9 cellular contexts compared by ENCODE assay signal in the genomic region with DNA sequence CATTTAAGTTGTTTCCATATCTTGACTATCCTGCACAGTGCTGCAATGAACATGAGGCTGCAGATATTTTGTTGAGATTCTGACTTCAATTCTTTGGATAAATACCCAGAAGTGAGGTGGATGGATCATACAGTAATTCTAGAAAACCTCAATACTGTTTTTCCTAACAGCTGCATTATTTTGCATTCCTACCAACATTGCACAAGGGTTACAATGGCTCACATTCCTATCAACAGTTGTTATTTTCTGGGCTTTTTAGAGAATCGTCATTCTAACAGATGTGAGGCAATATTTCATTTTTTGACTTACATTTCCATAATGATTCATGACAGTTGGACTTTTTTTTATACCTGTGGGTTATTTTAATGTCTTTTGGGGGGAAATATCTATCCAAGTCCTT.
"Had no signal": no experiment of that assay in that cellular context is flagged by ENCODE, and none has a peak within 500 bp of the region (broad histone marks: within the 10 kb centered on the region; RNA-seq: fewer than 3 reads in every experiment).

No MANE protein-coding gene starts in this region.

- H3K36me3 ChIP-seq: HAP-1 had no signal

- H3K27me3 Mint-ChIP-seq: IgD-negative memory B cell had no signal

- H2AFZ ChIP-seq: GM23248 had no signal

- H3K36me3 Mint-ChIP-seq: IgD-negative memory B cell had no signal

- H3K27ac Mint-ChIP-seq: HFFc6, IgD-negative memory B cell had no signal

- H3K4me1 ChIP-seq: HAP-1 had no signal

- H3K4me1 Mint-ChIP-seq: IgD-negative memory B cell had no signal

- DNase-seq: GM23248, GOT3, H7, HFFc6 had no signal

- H3K27ac ChIP-seq: GM23248, HL-60 had no signal

- H3K9ac ChIP-seq: GM23248 had no signal

- ATAC-seq: HCT116, HepG2 had no signal

- H3K4me3 Mint-ChIP-seq: HFFc6, IgD-negative memory B cell had no signal

- H3K4me3 ChIP-seq: GM23248, HAP-1 had no signal

- H3K9me3 ChIP-seq: HAP-1 had no signal
